9 cellular contexts compared by ENCODE assay signal in genomic region chr4:8188743-8189550, GRCh38. TPM values are rescaled to one million over a fixed set of nuclear protein-coding genes. Genes with fewer than 3 reads are reported as not detected.
DNase-seq lines count a peak whose midpoint lies in the region; ATAC-seq and TF ChIP-seq lines count a peak whose summit lies in the region.
"Had no signal": no experiment of that assay in that cellular context is flagged by ENCODE, and none has a peak within 500 bp of the region (broad histone marks: within the 10 kb centered on the region; RNA-seq: fewer than 3 reads in every experiment).

No MANE protein-coding gene starts in this region.

- ATAC-seq in right lobe of liver (peak; percentile 56 to 60 (median 58)), HG02642 (IDR thresholded peaks at IDR 0.05; ENCODE audit: poor library complexity, unreplicated experiment) (no peak), HG02870 (IDR thresholded peaks at IDR 0.05; ENCODE audit: unreplicated experiment) (no peak)

- intact Hi-C loops in breast epithelium (cut with DNase I; ENCODE audit: low total_unique reads) = no loop called here
- intact Hi-C loops in right lobe of liver (cut with DNase I) = no loop called here

- H3K27ac ChIP-seq in breast epithelium (peak overlapping the region; percentile 38 to 85), right lobe of liver (peak overlapping the region; percentile 30 to 71 (median 37))

- H3K27me3 ChIP-seq in breast epithelium (no peaks in the 10 kb centered on the region), right lobe of liver (no peaks in the 10 kb centered on the region)

- 40% methylated on average over 4 of the region's 29 CpGs for WGBS in right lobe of liver (ENCODE audit: insufficient coverage, low coverage, low lambda C conversion rate, missing lambda C conversion rate)

- DNase-seq in AG08396 (ENCODE audit: low spot score) = peak; percentile 55
- peak; percentile 96 for DNase-seq in NCI-H2029 (lab: John Stamatoyannopoulos, UW)
- DNase-seq in breast epithelium (ENCODE audit: low spot score in 2 of 2) = peak in 1 of 2 donors; percentile 82
- DNase-seq in right lobe of liver = peak; percentile 66 to 77 (median 70)
- no peak for DNase-seq in effector CD8-positive, alpha-beta T cell (lab: John Stamatoyannopoulos, UW)
- no peak for DNase-seq in HUDEP-2 (lab: John Stamatoyannopoulos, UW; ENCODE audit: unreplicated experiment in 76 of 76)

- H3K36me3 ChIP-seq in breast epithelium (no peaks in the 10 kb centered on the region), right lobe of liver (no peaks in the 10 kb centered on the region)

- TF ChIP-seq POLR2A in breast epithelium (IDR thresholded peaks at IDR 0.05) (no peak), right lobe of liver (IDR thresholded peaks at IDR 0.05) (peak; percentile 17)

- H3K4me1 ChIP-seq in breast epithelium (peaks cover 0 to 5% of the 10 kb centered on the region in 2 donors), right lobe of liver (peaks cover 0 to 4% (median 0%) of the 10 kb centered on the region in 4 donors)

- H3K4me3 ChIP-seq in breast epithelium = no peak overlapping the region
- no peak overlapping the region for H3K4me3 ChIP-seq in right lobe of liver
- H3K4me3 ChIP-seq: A549 had no signal

- TF ChIP-seq CTCF in breast epithelium (IDR thresholded peaks at IDR 0.05) = no peak
- no peak for TF ChIP-seq CTCF in right lobe of liver (IDR thresholded peaks at IDR 0.05)

- H3K9me3 ChIP-seq in breast epithelium (no peaks in the 10 kb centered on the region), right lobe of liver (no peaks in the 10 kb centered on the region)
- H3K9me3 ChIP-seq: A549 had no signal

RNA-seq across cellular contexts. Expression of gene SH3TC1, which starts 10.1 kb away (rescaled TPM):
- 10 to 100 TPM; 16.4 to 28.8 (median 17.3) TPM for total RNA-seq in breast epithelium
- total RNA-seq in right lobe of liver = 10 to 100 TPM; 13.2 to 48.0 (median 24.9) TPM

RNA-seq across cellular contexts. Expression of gene ABLIM2, which starts 30.3 kb away (rescaled TPM):
- 10 to 100 TPM in 1 of 3 donors, 1 to 10 TPM in 2; 4.8 to 11.5 (median 8.2) TPM for total RNA-seq in breast epithelium
- 1 to 10 TPM in 5 of 6 experiments, under 1 TPM in 1; 0.93 to 3.5 (median 2.3) TPM for total RNA-seq in right lobe of liver

Comparison
In these comparisons a context has a peak if more than half of its experiments do, and no peak if none do; other contexts are left out.
1. DNase-seq: peak in AG08396 (single experiment), NCI-H2029 (single experiment) and right lobe of liver (3 of 3); none in effector CD8-positive, alpha-beta T cell (single experiment) and HUDEP-2 (0 of 76).
2. ATAC-seq: peak in right lobe of liver (4 of 4); none in HG02642 (single experiment) and HG02870 (single experiment).